10 cellular contexts compared by ENCODE assay signal in the genomic region with DNA sequence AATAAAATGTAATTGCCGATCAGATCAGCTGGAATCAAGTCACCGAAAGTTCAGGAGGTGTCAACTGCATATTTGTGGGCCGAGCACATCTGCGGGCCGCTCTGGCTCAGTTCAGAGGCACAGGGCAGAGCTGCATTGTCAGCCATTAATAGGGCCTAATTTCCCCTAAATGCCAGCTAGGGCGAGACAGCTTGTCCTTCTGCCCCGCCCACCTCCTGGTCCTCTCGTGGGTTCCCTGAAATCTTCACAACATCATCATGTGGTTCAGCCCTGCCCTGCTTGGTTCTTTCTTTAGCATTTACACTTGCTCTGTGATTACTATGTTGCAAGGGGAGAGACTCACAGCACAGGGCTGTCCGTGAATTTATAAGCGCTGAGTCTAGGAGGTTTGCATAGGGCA.
DNase-seq lines count a peak whose midpoint lies in the region; ATAC-seq and TF ChIP-seq lines count a peak whose summit lies in the region.
"Had no signal": no experiment of that assay in that cellular context is flagged by ENCODE, and none has a peak within 500 bp of the region (broad histone marks: within the 10 kb centered on the region; RNA-seq: fewer than 3 reads in every experiment).

No MANE protein-coding gene starts in this region.

- H3K9me3 Mint-ChIP-seq in neural crest cell: no peaks in the 10 kb centered on the region
- H3K9me3 Mint-ChIP-seq in activated naive CD8-positive, alpha-beta T cell treated with anti-CD3 and anti-CD28 coated beads, Interleukin-2, amount 50 U/mL, for 24 hours: no peaks in the 10 kb centered on the region

- H3K4me1 Mint-ChIP-seq in neural crest cell: peaks cover 71% of the 10 kb centered on the region
- peaks cover 43% of the 10 kb centered on the region for H3K4me1 Mint-ChIP-seq in activated naive CD8-positive, alpha-beta T cell treated with anti-CD3 and anti-CD28 coated beads, Interleukin-2, amount 50 U/mL, for 24 hours

- H3K36me3 Mint-ChIP-seq in neural crest cell (ENCODE audit: low read depth): no peaks in the 10 kb centered on the region
- peaks cover 14% of the 10 kb centered on the region for H3K36me3 Mint-ChIP-seq in activated naive CD8-positive, alpha-beta T cell treated with anti-CD3 and anti-CD28 coated beads, Interleukin-2, amount 50 U/mL, for 24 hours (ENCODE audit: low read depth)

- H3K27ac Mint-ChIP-seq in neural crest cell (ENCODE audit: unreplicated experiment): peak overlapping the region; percentile 85
- no peak overlapping the region for H3K27ac Mint-ChIP-seq in activated naive CD8-positive, alpha-beta T cell treated with anti-CD3 and anti-CD28 coated beads, Interleukin-2, amount 50 U/mL, for 24 hours

- ATAC-seq in GM19328 (IDR thresholded peaks at IDR 0.05; ENCODE audit: unreplicated experiment) (no peak), HG02798 (IDR thresholded peaks at IDR 0.05; ENCODE audit: poor library complexity, unreplicated experiment) (no peak), HG02852 (IDR thresholded peaks at IDR 0.05; ENCODE audit: unreplicated experiment) (no peak)
- ATAC-seq in activated naive CD8-positive, alpha-beta T cell treated with anti-CD3 and anti-CD28 coated beads, Interleukin-2, amount 50 U/mL, for 24 hours: no peak

- no peak overlapping the region for H3K4me3 ChIP-seq in AG10803 (ENCODE audit: low read length)

- DNase-seq in AG10803 (ENCODE audit: low read depth): peak; percentile 75
- peak; percentile 29 for DNase-seq in MV-4-11 (lab: John Stamatoyannopoulos, UW)
- peak; percentile 50 for DNase-seq in fibroblast of gingiva (ENCODE audit: low read depth)
- DNase-seq in neural crest cell (ENCODE audit: low read depth, low spot score): no peak
- DNase-seq in activated naive CD8-positive, alpha-beta T cell treated with anti-CD3 and anti-CD28 coated beads, Interleukin-2, amount 50 U/mL, for 24 hours: no peak
- DNase-seq: NCI-H2029 treated with DMSO at 0.1 percent for 48 hours; stimulated activated CD4-positive, alpha-beta T cell treated with anti-CD3 and anti-CD28 coated beads, Interleukin-2, amount 100 ng/mL, for 24 hours had no signal

- peak overlapping the region; percentile 48 for H3K4me3 Mint-ChIP-seq in neural crest cell
- H3K4me3 Mint-ChIP-seq in activated naive CD8-positive, alpha-beta T cell treated with anti-CD3 and anti-CD28 coated beads, Interleukin-2, amount 50 U/mL, for 24 hours: no peak overlapping the region

- TF ChIP-seq CTCF in AG10803 (conservative IDR thresholded peaks at IDR 0.05; ENCODE audit: low read length) (no peak), neural crest cell (conservative IDR thresholded peaks at IDR 0.05) (no peak)

- no peaks in the 10 kb centered on the region for H3K27me3 Mint-ChIP-seq in neural crest cell (ENCODE audit: low read depth)
- H3K27me3 Mint-ChIP-seq in activated naive CD8-positive, alpha-beta T cell treated with anti-CD3 and anti-CD28 coated beads, Interleukin-2, amount 50 U/mL, for 24 hours: no peaks in the 10 kb centered on the region

Comparison
In these comparisons a context has a peak if more than half of its experiments do, and no peak if none do; other contexts are left out.
1. DNase-seq: peak in AG10803 (single experiment), MV-4-11 (single experiment) and fibroblast of gingiva (single experiment); none in neural crest cell (single experiment) and activated naive CD8-positive, alpha-beta T cell treated with anti-CD3 and anti-CD28 coated beads, Interleukin-2, amount 50 U/mL, for 24 hours (single experiment).